22 cellular contexts compared by ENCODE assay signal in genomic region chr2:148969585-148970180, GRCh38.
"Had no signal": no experiment of that assay in that cellular context is flagged by ENCODE, and none has a peak within 500 bp of the region (broad histone marks: within the 10 kb centered on the region; RNA-seq: fewer than 3 reads in every experiment).

No MANE protein-coding gene starts in this region.

- H3K4me3 ChIP-seq: colonic mucosa, left ventricle myocardium inferior, sigmoid colon, spleen, thyroid gland had no signal

- H3K27ac ChIP-seq: brain microvascular endothelial cell, colonic mucosa, left ventricle myocardium inferior, neutrophil, parathyroid adenoma, sigmoid colon, spleen, thyroid gland, VCaP had no signal

- H3K9me3 ChIP-seq: colonic mucosa, left ventricle myocardium inferior, neutrophil, sigmoid colon, spleen, thyroid gland had no signal

- DNase-seq: activated CD4-positive, CD25-positive, alpha-beta regulatory T cell treated with anti-CD3 and anti-CD28 coated beads, Interleukin-2, amount 50 U/mL, for 72 hours; activated CD8-positive, alpha-beta memory T cell treated with anti-CD3 and anti-CD28 coated beads for 24 hours; activated gamma-delta T cell treated with Interleukin-2 at 50 U/mL for 16 hours; amygdala; brain microvascular endothelial cell; central memory CD4-positive, alpha-beta T cell; colonic mucosa; erythroblast; foreskin melanocyte; head of caudate nucleus; left ventricle myocardium inferior; mammary epithelial cell; sigmoid colon; spleen; stimulated activated CD8-positive, alpha-beta memory T cell treated with anti-CD3 and anti-CD28 coated beads, Interleukin-4, amount 100 ng/mL, for 48 hours; stimulated activated naive CD4-positive, alpha-beta T cell; T-helper 2 cell; thyroid gland had no signal

- FAIRE-seq: endometrium had no signal

- H3K4me1 ChIP-seq: colonic mucosa, left ventricle myocardium inferior, parathyroid adenoma had no signal

- H3K36me3 ChIP-seq: brain microvascular endothelial cell, colonic mucosa, left ventricle myocardium inferior, neutrophil, sigmoid colon, spleen, thyroid gland had no signal

- H3K27me3 ChIP-seq: brain microvascular endothelial cell, colonic mucosa, neutrophil, sigmoid colon, spleen, thyroid gland had no signal
